22 cellular contexts compared by ENCODE assay signal in genomic region chr2:180385601-180386201, GRCh38.
DNase-seq lines count a peak whose midpoint lies in the region; ATAC-seq, FAIRE-seq and TF ChIP-seq lines count a peak whose summit lies in the region.
"Had no signal": no experiment of that assay in that cellular context is flagged by ENCODE, and none has a peak within 500 bp of the region (broad histone marks: within the 10 kb centered on the region; RNA-seq: fewer than 3 reads in every experiment).

No MANE protein-coding gene starts in this region.

- H4K20me1 ChIP-seq in endothelial cell of umbilical vein (replicated peaks; ENCODE audit: control insufficient read depth, extremely low read depth, insufficient read depth, low read length), result no peaks in the 10 kb centered on the region

- POLR2A ChIA-PET in endothelial cell of umbilical vein (lab: Charles Lee), result no interaction called here

- no peak for FAIRE-seq in endothelial cell of umbilical vein (lab: Jason Lieb, UNC)
- FAIRE-seq: HepG2 had no signal

- 23 to 30% methylated on average over 2 of the region's 2 CpGs for WGBS in sigmoid colon, 2 donors

- H3K9me3 ChIP-seq in endothelial cell of umbilical vein (replicated peaks; ENCODE audit: control insufficient read depth, insufficient read depth, low read length), result no peaks in the 10 kb centered on the region
- H3K9me3 ChIP-seq in sigmoid colon, result no peaks in the 10 kb centered on the region
- H3K9me3 ChIP-seq: adrenal gland had no signal

- H3K9me1 ChIP-seq in endothelial cell of umbilical vein (replicated peaks; ENCODE audit: control insufficient read depth, extremely low read depth, insufficient read depth, low read length), result no peaks in the 10 kb centered on the region

- dilution Hi-C loops in endothelial cell of umbilical vein (cut with MboI; ENCODE audit: extremely low pct_ligation_motif_present, low sequenced_read_pairs), result no loop called here

- no peaks in the 10 kb centered on the region for H3K79me2 ChIP-seq in endothelial cell of umbilical vein (ENCODE audit: control insufficient read depth, insufficient read depth, low read length)

- peak overlapping the region; percentile 24 for H3K4me2 ChIP-seq in endothelial cell of umbilical vein (ENCODE audit: insufficient read depth, low read length)

- no peak overlapping the region for H2AFZ ChIP-seq in endothelial cell of umbilical vein (ENCODE audit: low read depth, low read length)

- DNase-seq in GM03348 (ENCODE audit: low spot score) (peak; percentile 33), NCI-H69 (lab: John Stamatoyannopoulos, UW) (peak; percentile 4), endothelial cell of umbilical vein (ENCODE audit: low read depth, low spot score) (peak; percentile 48), sigmoid colon (no peak), midbrain (lab: John Stamatoyannopoulos, UW) (no peak), SIG-M5 (lab: John Stamatoyannopoulos, UW) (no peak)
- no peak for DNase-seq in stimulated activated CD4-positive, alpha-beta T cell treated with anti-CD3 and anti-CD28 coated beads, Interleukin-1b, Interleukin-23, amount 100 ng/mL, for 48 hours
- DNase-seq: activated CD4-positive, alpha-beta T cell treated with anti-CD3 and anti-CD28 coated beads, Interleukin-2, amount 10 ng/mL, durations not matched to agents 24 days and 14 days; activated T-cell treated with anti-CD3 and anti-CD28 coated beads, Interleukin-2, amount 50 U/mL, for 1 hour; adrenal gland; CD4-positive, alpha-beta T cell; dorsolateral prefrontal cortex; GDM1; glutamatergic neuron; NCI-H1105; NCI-H524; RPMI8226; stimulated activated CD4-positive, alpha-beta T cell treated with anti-CD3 and anti-CD28 coated beads, Interleukin-4, amount 100 ng/mL, for 24 hours; T-helper 9 cell had no signal

- no peak overlapping the region for H3K27ac ChIP-seq in endothelial cell of umbilical vein (ENCODE audit: insufficient read depth, low read depth, low read length)
- no peak overlapping the region for H3K27ac ChIP-seq in sigmoid colon
- H3K27ac ChIP-seq: adrenal gland, dorsolateral prefrontal cortex had no signal

- no peak overlapping the region for H3K4me3 ChIP-seq in endothelial cell of umbilical vein (replicated peaks in 1 of 3; ENCODE audit: insufficient read depth in 1 of 3, low read depth in 1 of 3, low read length in 3 of 3)
- H3K4me3 ChIP-seq in sigmoid colon, result no peak overlapping the region
- H3K4me3 ChIP-seq: adrenal gland, dorsolateral prefrontal cortex had no signal

- no peak overlapping the region for H3K9ac ChIP-seq in endothelial cell of umbilical vein (replicated peaks; ENCODE audit: extremely low read depth, insufficient read depth, low read length)

- H3K36me3 ChIP-seq in endothelial cell of umbilical vein (ENCODE audit: control insufficient read depth in 2 of 2, extremely low read depth in 1 of 2, insufficient read depth in 2 of 2, low read length in 2 of 2) (no peaks in the 10 kb centered on the region), sigmoid colon (no peaks in the 10 kb centered on the region)
- H3K36me3 ChIP-seq: adrenal gland had no signal

- intact Hi-C loops in endothelial cell of umbilical vein (cut with micrococcal nuclease), result no loop called here
- intact Hi-C loops in sigmoid colon (cut with DNase I), result loop anchor here (5.0 kb wide), 1 partner anchor 258 kb away; no protein-coding TSS in a partner anchor

- no TSS peak for BruUV-seq in endothelial cell of umbilical vein (replicated peaks; lab: Mats Ljungman, UMichigan)

- TF ChIP-seq POLR2A in endothelial cell of umbilical vein (IDR thresholded peaks at IDR 0.05; ENCODE audit: low read depth, low read length) (no peak), sigmoid colon (IDR thresholded peaks at IDR 0.05) (no peak)

- TF ChIP-seq CTCF in endothelial cell of umbilical vein (IDR thresholded peaks at IDR 0.05; ENCODE audit: extremely low read depth in 1 of 2, insufficient read depth in 1 of 2, low read depth in 1 of 2, low read length in 2 of 2) (no peak), sigmoid colon (IDR thresholded peaks at IDR 0.05) (no peak)

- CTCF ChIA-PET in endothelial cell of umbilical vein (lab: Charles Lee), result no interaction called here

- peak in 3 of 4 donors; percentile 41 to 56 (median 52) for TF ChIP-seq EP300 in sigmoid colon (IDR thresholded peaks at IDR 0.05)

- no peaks in the 10 kb centered on the region for H3K27me3 ChIP-seq in endothelial cell of umbilical vein (ENCODE audit: control insufficient read depth in 2 of 2, insufficient read depth in 2 of 2, low read length in 2 of 2)
- H3K27me3 ChIP-seq in sigmoid colon, result no peaks in the 10 kb centered on the region
- H3K27me3 ChIP-seq: adrenal gland, dorsolateral prefrontal cortex had no signal

- no peak for ATAC-seq in HG03442 (IDR thresholded peaks at IDR 0.05; ENCODE audit: unreplicated experiment)
- ATAC-seq: HepG2; stimulated activated effector memory CD8-positive, alpha-beta T cell treated with anti-CD3 and anti-CD28 coated beads, Interleukin-12 subunit alpha, Interleukin-12 subunit beta, amount 100 ng/mL, for 72 hours had no signal

- H3K4me1 ChIP-seq in endothelial cell of umbilical vein (ENCODE audit: control insufficient read depth, extremely low read depth, insufficient read depth, low read length), result no peaks in the 10 kb centered on the region
- peaks cover 0 to 16% (median 3%) of the 10 kb centered on the region in 4 donors for H3K4me1 ChIP-seq in sigmoid colon
- H3K4me1 ChIP-seq: adrenal gland had no signal

TF ChIP-seq in endothelial cell of umbilical vein, 7 proteins besides CTCF, POLR2A, EP300 and RAD21:
- no peak for TF ChIP-seq POLR2AphosphoS5 (IDR thresholded peaks at IDR 0.05; ENCODE audit: insufficient read depth, low read depth, low read length)
- peak; percentile 14 for TF ChIP-seq FOS (IDR thresholded peaks at IDR 0.05; ENCODE audit: borderline replicate concordance, insufficient read depth, low read length)

Comparison
In these comparisons a context has a peak if more than half of its experiments do, and no peak if none do; other contexts are left out.
1. DNase-seq: peak in GM03348 (single experiment), NCI-H69 (single experiment) and endothelial cell of umbilical vein (single experiment); none in sigmoid colon (single experiment), stimulated activated CD4-positive, alpha-beta T cell treated with anti-CD3 and anti-CD28 coated beads, Interleukin-1b, Interleukin-23, amount 100 ng/mL, for 48 hours (single experiment), midbrain (single experiment) and SIG-M5 (single experiment).